In the genomic region with DNA sequence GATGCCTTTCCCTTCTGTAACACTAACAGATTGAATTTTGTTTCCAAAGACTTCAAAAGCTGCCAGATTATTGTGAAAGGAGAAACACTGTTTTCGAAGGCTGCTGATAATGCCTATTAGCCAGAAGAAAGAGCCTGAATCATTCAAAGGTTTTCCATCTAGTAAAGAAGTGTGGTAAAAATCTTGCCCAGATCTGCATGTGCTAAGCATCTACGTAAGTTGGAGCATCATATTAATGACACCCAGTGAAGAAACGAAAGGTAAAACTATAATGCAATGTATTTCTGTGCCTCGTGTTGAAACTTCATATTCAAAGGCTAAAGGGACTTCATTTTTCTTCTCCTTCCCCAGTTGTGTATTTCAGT, we compare ENCODE assay signal across 17 cellular contexts.
DNase-seq lines count a peak whose midpoint lies in the region; ATAC-seq and TF ChIP-seq lines count a peak whose summit lies in the region.
"Had no signal": no experiment of that assay in that cellular context is flagged by ENCODE, and none has a peak within 500 bp of the region (broad histone marks: within the 10 kb centered on the region; RNA-seq: fewer than 3 reads in every experiment).

No MANE protein-coding gene starts in this region.

- no peak for TF ChIP-seq POLR2A in suprapubic skin (IDR thresholded peaks at IDR 0.05)
- TF ChIP-seq POLR2A in ovary (IDR thresholded peaks at IDR 0.05), result no peak

- H3K36me3 ChIP-seq in left ventricle myocardium inferior (no peaks in the 10 kb centered on the region), psoas muscle (ENCODE audit: insufficient read depth in 1 of 2, low read depth in 1 of 2) (no peaks in the 10 kb centered on the region), suprapubic skin (no peaks in the 10 kb centered on the region), ovary (no peaks in the 10 kb centered on the region)
- H3K36me3 ChIP-seq: BLaER1 treated with 17β-estradiol and CSF1 and Interleukin-3, amounts not matched to agents 10 nM and 100 nM had no signal

- H3K27ac ChIP-seq in left ventricle myocardium inferior (replicated peaks) (peak overlapping the region; percentile 81), psoas muscle (peak overlapping the region; percentile 28), suprapubic skin (peak overlapping the region; percentile 2), ovary (no peak overlapping the region)
- H3K27ac ChIP-seq: BLaER1 treated with 17β-estradiol and CSF1 and Interleukin-3, amounts not matched to agents 10 nM and 100 nM had no signal

- TF ChIP-seq CTCF in left ventricle myocardium inferior (IDR thresholded peaks at IDR 0.05; ENCODE audit: borderline replicate concordance) (no peak), psoas muscle (IDR thresholded peaks at IDR 0.05) (no peak), suprapubic skin (IDR thresholded peaks at IDR 0.05) (no peak), ovary (IDR thresholded peaks at IDR 0.05) (no peak)

- DNase-seq in left ventricle myocardium inferior (no peak), cardiac septum (ENCODE audit: low spot score) (no peak), dermis blood vessel endothelial cell (peak; percentile 66), psoas muscle (no peak), suprapubic skin (ENCODE audit: low spot score in 2 of 2) (no peak), ovary (no peak)
- DNase-seq in NK-92 treated with Interleukin-12 subunit alpha and Interleukin-12 subunit beta, amount 100 ng/mL, for 24 hours (lab: John Stamatoyannopoulos, UW), result no peak
- DNase-seq: ACHN; Calu3; CD4-positive, alpha-beta T cell; DMS 273 treated with DMSO at 0.1 percent for 48 hours; DMS79 treated with DMSO at 0.1 percent for 48 hours; EL; GOT3; H9 had no signal

- intact Hi-C loops in left ventricle myocardium inferior (cut with micrococcal nuclease), result no loop called here
- intact Hi-C loops in cardiac septum (cut with DNase I), result loop anchor here (5.0 kb wide), 1 partner anchor 74 kb away; the partner anchor contains the start of gene S1PR1
- intact Hi-C loops in psoas muscle (cut with DNase I), result loop anchor here in 1 of 2 donors (2.0 kb wide), 1 partner anchor 77 kb away; no protein-coding TSS in a partner anchor
- intact Hi-C loops in ovary (cut with DNase I), result no loop called here

- ATAC-seq in psoas muscle (no peak), HG03280 (IDR thresholded peaks at IDR 0.05; ENCODE audit: unreplicated experiment) (no peak)

- H3K4me1 ChIP-seq in left ventricle myocardium inferior, result peaks cover 35% of the 10 kb centered on the region
- no peaks in the 10 kb centered on the region for H3K4me1 ChIP-seq in psoas muscle
- no peaks in the 10 kb centered on the region for H3K4me1 ChIP-seq in suprapubic skin
- no peaks in the 10 kb centered on the region for H3K4me1 ChIP-seq in ovary (ENCODE audit: insufficient read depth)

- H3K27me3 ChIP-seq in left ventricle myocardium inferior (ENCODE audit: low read depth) (no peaks in the 10 kb centered on the region), psoas muscle (ENCODE audit: insufficient read depth in 3 of 3, low read length in 2 of 3) (no peaks in the 10 kb centered on the region), suprapubic skin (no peaks in the 10 kb centered on the region), ovary (no peaks in the 10 kb centered on the region)
- H3K27me3 ChIP-seq: BLaER1 treated with 17β-estradiol and CSF1 and Interleukin-3, amounts not matched to agents 10 nM and 100 nM had no signal

- TF ChIP-seq EP300 in suprapubic skin (IDR thresholded peaks at IDR 0.05), result no peak
- TF ChIP-seq EP300 in ovary (IDR thresholded peaks at IDR 0.05), result no peak

- H3K9me3 ChIP-seq in left ventricle myocardium inferior (replicated peaks) (no peaks in the 10 kb centered on the region), psoas muscle (no peaks in the 10 kb centered on the region), suprapubic skin (no peaks in the 10 kb centered on the region), ovary (no peaks in the 10 kb centered on the region)

- WGBS in psoas muscle, 3 donors, result 68 to 85% (median 73%) methylated on average over 4 of the region's 4 CpGs
- 73% methylated on average over 4 of the region's 4 CpGs for WGBS in suprapubic skin
- WGBS in ovary, 3 donors, result 64 to 77% (median 76%) methylated on average over 4 of the region's 4 CpGs

- H3K4me3 ChIP-seq in left ventricle myocardium inferior (no peak overlapping the region), psoas muscle (no peak overlapping the region), suprapubic skin (no peak overlapping the region), ovary (no peak overlapping the region)
- H3K4me3 ChIP-seq: BLaER1 treated with 17β-estradiol and CSF1 and Interleukin-3, amounts not matched to agents 10 nM and 100 nM had no signal

Comparison
In these comparisons a context has a peak if more than half of its experiments do, and no peak if none do; other contexts are left out.
1. H3K27ac ChIP-seq: peak in left ventricle myocardium inferior (single experiment), psoas muscle (single experiment) and suprapubic skin (single experiment); none in ovary (0 of 2).